In genomic region chr11:68008381-68009337, GRCh38 we compare ENCODE assay signal across 9 cellular contexts. TPM values are rescaled to one million over a fixed set of nuclear protein-coding genes. Genes with fewer than 3 reads are reported as not detected.
A peak's percentile ranks its signal among the peaks of the same experiment; 100 is the strongest.
DNase-seq lines count a peak whose midpoint lies in the region; ATAC-seq and TF ChIP-seq lines count a peak whose summit lies in the region.
"Had no signal": no experiment of that assay in that cellular context is flagged by ENCODE, and none has a peak within 500 bp of the region (broad histone marks: within the 10 kb centered on the region; RNA-seq: fewer than 3 reads in every experiment).

No MANE protein-coding gene starts in this region.

- H3K36me3 ChIP-seq in right lobe of liver: no peaks in the 10 kb centered on the region
- no peaks in the 10 kb centered on the region for H3K36me3 ChIP-seq in upper lobe of left lung

- TF ChIP-seq CTCF in right lobe of liver (IDR thresholded peaks at IDR 0.05) (no peak), upper lobe of left lung (IDR thresholded peaks at IDR 0.05) (no peak)

- H3K4me3 ChIP-seq in right lobe of liver (no peak overlapping the region), upper lobe of left lung (peak overlapping the region in 1 of 4 donors; percentile 19)

- WGBS in right lobe of liver (ENCODE audit: insufficient coverage, low coverage, low lambda C conversion rate, missing lambda C conversion rate): 38% methylated on average over 2 of the region's 27 CpGs
- WGBS in upper lobe of left lung, 2 donors: 70 to 72% methylated on average over 16 to 20 of the region's 27 CpGs

- no peak overlapping the region for H3K4me3 Mint-ChIP-seq in activated CD4-positive, alpha-beta T cell treated with anti-CD3 and anti-CD28 coated beads, Interleukin-2, amount 10 ng/mL, durations not matched to agents 7 days and 5 days
- H3K4me3 Mint-ChIP-seq: activated T-cell treated with anti-CD3 and anti-CD28 coated beads, Interleukin-2, amount 50 U/mL, for 72 hours had no signal

- TF ChIP-seq POLR2A in Raji (IDR thresholded peaks at IDR 0.05; ENCODE audit: insufficient read depth, low read depth, low read length) (peak; percentile 74), right lobe of liver (IDR thresholded peaks at IDR 0.05) (no peak), upper lobe of left lung (IDR thresholded peaks at IDR 0.05) (no peak)

- H3K9me3 ChIP-seq in right lobe of liver: no peaks in the 10 kb centered on the region
- no peaks in the 10 kb centered on the region for H3K9me3 ChIP-seq in upper lobe of left lung

- no peaks in the 10 kb centered on the region for H3K27me3 ChIP-seq in right lobe of liver
- H3K27me3 ChIP-seq in upper lobe of left lung: no peaks in the 10 kb centered on the region

- H3K36me3 Mint-ChIP-seq in activated CD4-positive, alpha-beta T cell treated with anti-CD3 and anti-CD28 coated beads, Interleukin-2, amount 10 ng/mL, durations not matched to agents 7 days and 5 days (ENCODE audit: low read depth): no peaks in the 10 kb centered on the region

- peaks cover 21% of the 10 kb centered on the region for H3K4me1 Mint-ChIP-seq in activated CD4-positive, alpha-beta T cell treated with anti-CD3 and anti-CD28 coated beads, Interleukin-2, amount 10 ng/mL, durations not matched to agents 7 days and 5 days

- TF ChIP-seq EP300 in upper lobe of left lung (IDR thresholded peaks at IDR 0.05): no peak

- intact Hi-C loops in right lobe of liver (cut with DNase I): no loop called here

- no peaks in the 10 kb centered on the region for H3K27me3 Mint-ChIP-seq in activated CD4-positive, alpha-beta T cell treated with anti-CD3 and anti-CD28 coated beads, Interleukin-2, amount 10 ng/mL, durations not matched to agents 7 days and 5 days

- no peak for DNase-seq in activated CD4-positive, alpha-beta T cell treated with anti-CD3 and anti-CD28 coated beads, Interleukin-2, amount 10 ng/mL, durations not matched to agents 7 days and 5 days
- DNase-seq in activated CD4-positive, alpha-beta T cell treated with anti-CD3 and anti-CD28 coated beads for 48 hours: no peak
- DNase-seq in right lobe of liver (peak in 2 of 3 donors; percentile 46 to 68), upper lobe of left lung (peak in 1 of 2 donors; percentile 65)
- no peak for DNase-seq in activated effector memory CD4-positive, alpha-beta T cell treated with Interleukin-2 at 50 U/mL for 16 hours
- DNase-seq: activated T-cell treated with anti-CD3 and anti-CD28 coated beads, Interleukin-2, amount 50 U/mL, for 72 hours had no signal

- peak overlapping the region in 1 of 3 donors; percentile 69 for H3K27ac ChIP-seq in right lobe of liver
- peak overlapping the region; percentile 89 to 99 (median 93) for H3K27ac ChIP-seq in upper lobe of left lung

- peak overlapping the region; percentile 26 for H3K27ac Mint-ChIP-seq in activated CD4-positive, alpha-beta T cell treated with anti-CD3 and anti-CD28 coated beads, Interleukin-2, amount 10 ng/mL, durations not matched to agents 7 days and 5 days
- H3K27ac Mint-ChIP-seq: activated T-cell treated with anti-CD3 and anti-CD28 coated beads, Interleukin-2, amount 50 U/mL, for 72 hours had no signal

- no peaks in the 10 kb centered on the region for H3K9me3 Mint-ChIP-seq in activated CD4-positive, alpha-beta T cell treated with anti-CD3 and anti-CD28 coated beads, Interleukin-2, amount 10 ng/mL, durations not matched to agents 7 days and 5 days
- H3K9me3 Mint-ChIP-seq: activated T-cell treated with anti-CD3 and anti-CD28 coated beads, Interleukin-2, amount 50 U/mL, for 72 hours had no signal

- ATAC-seq in right lobe of liver: no peak
- ATAC-seq in upper lobe of left lung (ENCODE audit: low FRiP score in 2 of 2): peak in 1 of 2 donors; percentile 4
- no peak for ATAC-seq in HG03175 (IDR thresholded peaks at IDR 0.05; ENCODE audit: unreplicated experiment)
- no peak for ATAC-seq in HG03571 (IDR thresholded peaks at IDR 0.05; ENCODE audit: unreplicated experiment)
- ATAC-seq: activated T-cell treated with anti-CD3 and anti-CD28 coated beads, Interleukin-2, amount 50 U/mL, for 72 hours had no signal

- H3K4me1 ChIP-seq in right lobe of liver (peaks cover 0 to 17% (median 7%) of the 10 kb centered on the region in 4 donors), upper lobe of left lung (peaks cover 28 to 67% (median 56%) of the 10 kb centered on the region in 4 donors)

- POLR2A ChIA-PET in activated CD4-positive, alpha-beta T cell treated with anti-CD3 and anti-CD28 coated beads, Interleukin-2, amount 10 ng/mL, durations not matched to agents 7 days and 5 days (lab: Charles Lee): no interaction called here

- CTCF ChIA-PET in activated CD4-positive, alpha-beta T cell treated with anti-CD3 and anti-CD28 coated beads, Interleukin-2, amount 10 ng/mL, durations not matched to agents 7 days and 5 days (lab: Charles Lee): no interaction called here

RNA-seq across cellular contexts. Expression of gene ALDH3B1, which starts 1.5 kb away (rescaled TPM):
- under 1 TPM in 1 of 2 experiments, not detected in 1; 0.15 TPM for total RNA-seq in activated CD4-positive, alpha-beta T cell treated with anti-CD3 and anti-CD28 coated beads, Interleukin-2, amount 10 ng/mL, durations not matched to agents 7 days and 5 days
- 1 to 10 TPM; 2.3 to 7.4 (median 4.4) TPM for total RNA-seq in right lobe of liver
- total RNA-seq in upper lobe of left lung: 100 to 1,000 TPM; 107 to 229 (median 185) TPM

RNA-seq across cellular contexts. Expression of gene UNC93B1, which starts 4.8 kb away (rescaled TPM):
- total RNA-seq in activated CD4-positive, alpha-beta T cell treated with anti-CD3 and anti-CD28 coated beads, Interleukin-2, amount 10 ng/mL, durations not matched to agents 7 days and 5 days: 10 to 100 TPM; 32.6 to 34.3 TPM
- total RNA-seq in right lobe of liver: 10 to 100 TPM; 13.3 to 21.4 (median 17.9) TPM
- 100 to 1,000 TPM in 4 of 6 donors, 10 to 100 TPM in 2; 99.3 to 186 (median 124) TPM for total RNA-seq in upper lobe of left lung

RNA-seq across cellular contexts. Expression of gene NDUFS8, which starts 21.8 kb away (rescaled TPM):
- 100 to 1,000 TPM; 116 to 138 TPM for total RNA-seq in activated CD4-positive, alpha-beta T cell treated with anti-CD3 and anti-CD28 coated beads, Interleukin-2, amount 10 ng/mL, durations not matched to agents 7 days and 5 days
- total RNA-seq in right lobe of liver: 100 to 1,000 TPM in 3 of 6 experiments, 10 to 100 TPM in 3; 61.9 to 159 (median 88.4) TPM
- 100 to 1,000 TPM in 5 of 6 donors, 10 to 100 TPM in 1; 64.5 to 196 (median 143) TPM for total RNA-seq in upper lobe of left lung

RNA-seq across cellular contexts. Expression of gene TCIRG1, which starts 30.2 kb away (rescaled TPM):
- total RNA-seq in activated CD4-positive, alpha-beta T cell treated with anti-CD3 and anti-CD28 coated beads, Interleukin-2, amount 10 ng/mL, durations not matched to agents 7 days and 5 days: 100 to 1,000 TPM; 286 to 316 TPM
- 10 to 100 TPM; 39.4 to 97.1 (median 69.3) TPM for total RNA-seq in right lobe of liver
- total RNA-seq in upper lobe of left lung: 100 to 1,000 TPM; 141 to 919 (median 287) TPM

Comparison
In these comparisons a context has a peak if more than half of its experiments do, and no peak if none do; other contexts are left out.
1. DNase-seq: peak in right lobe of liver (2 of 3); none in activated CD4-positive, alpha-beta T cell treated with anti-CD3 and anti-CD28 coated beads, Interleukin-2, amount 10 ng/mL, durations not matched to agents 7 days and 5 days (single experiment), activated CD4-positive, alpha-beta T cell treated with anti-CD3 and anti-CD28 coated beads for 48 hours (single experiment) and activated effector memory CD4-positive, alpha-beta T cell treated with Interleukin-2 at 50 U/mL for 16 hours (single experiment).
2. RNA of gene ALDH3B1, which starts 1.5 kb away (total RNA-seq): 107 to 229 TPM in upper lobe of left lung; 2.3 to 7.4 TPM in right lobe of liver and 0.15 TPM in activated CD4-positive, alpha-beta T cell treated with anti-CD3 and anti-CD28 coated beads, Interleukin-2, amount 10 ng/mL, durations not matched to agents 7 days and 5 days; every median in the first group is over 10 times any median in the second.